8 cellular contexts compared by ENCODE assay signal in the genomic region with DNA sequence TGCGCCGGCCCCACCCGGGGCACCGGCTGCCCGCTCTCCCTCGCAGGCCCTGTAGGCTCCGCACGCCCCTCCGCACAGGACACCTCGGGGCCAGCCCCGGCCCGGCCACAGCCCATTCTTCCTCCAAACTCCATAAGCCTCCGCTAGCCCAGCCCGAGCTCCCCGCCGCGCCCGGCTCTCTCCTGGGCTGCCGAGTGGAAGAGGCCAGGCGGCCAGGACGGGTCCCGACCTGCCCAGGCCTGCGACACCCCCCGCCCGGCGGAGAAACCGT. TPM values are rescaled to one million over a fixed set of nuclear protein-coding genes. Genes with fewer than 3 reads are reported as not detected.
DNase-seq lines count a peak whose midpoint lies in the region; ATAC-seq and TF ChIP-seq lines count a peak whose summit lies in the region.

No MANE protein-coding gene starts in this region.

- ATAC-seq in GM18873 (IDR thresholded peaks at IDR 0.05; ENCODE audit: low FRiP score, unreplicated experiment) (peak; percentile 34), HG03103 (IDR thresholded peaks at IDR 0.05; ENCODE audit: low read depth, unreplicated experiment) (peak; percentile 29)

- peak overlapping the region; percentile 82 for H3K4me3 ChIP-seq in AG10803 (ENCODE audit: low read length)
- H3K4me3 ChIP-seq in breast epithelium, result peak overlapping the region; percentile 91 to 99 (median 98)
- H3K4me3 ChIP-seq in kidney epithelial cell (ENCODE audit: low read depth, low read length), result peak overlapping the region; percentile 82

- H3K36me3 ChIP-seq in breast epithelium (no peaks in the 10 kb centered on the region), kidney epithelial cell (ENCODE audit: control insufficient read depth, insufficient read depth, low read length) (no peaks in the 10 kb centered on the region)

- H3K27me3 ChIP-seq in breast epithelium, result no peaks in the 10 kb centered on the region
- no peaks in the 10 kb centered on the region for H3K27me3 ChIP-seq in kidney epithelial cell (ENCODE audit: control insufficient read depth, insufficient read depth, low read length)

- TF ChIP-seq POLR2A in breast epithelium (IDR thresholded peaks at IDR 0.05), result no peak

- peak overlapping the region; percentile 96 to 98 for H3K27ac ChIP-seq in breast epithelium

- DNase-seq in AG10803 (ENCODE audit: low read depth) (peak; percentile 13), SHP77 treated with DMSO at 0.1 percent for 48 hours (lab: John Stamatoyannopoulos, UW) (peak; percentile 77), breast epithelium (ENCODE audit: low spot score in 2 of 2) (no peak), kidney epithelial cell (ENCODE audit: low read depth) (no peak), HCEC 1CT (no peak)
- peak; percentile 1 to 22 for DNase-seq in stimulated activated CD8-positive, alpha-beta memory T cell treated with anti-CD3 and anti-CD28 coated beads, Interleukin-15, amount 100 ng/mL, for 4 hours (ENCODE audit: low read depth in 2 of 2)

- intact Hi-C loops in breast epithelium (cut with DNase I; ENCODE audit: low total_unique reads), result loop anchor here (10.0 kb wide), 1 partner anchor 1280 kb away; a partner anchor contains a TSS

- H3K4me1 ChIP-seq in breast epithelium, result peaks cover 0 to 8% of the 10 kb centered on the region in 2 donors

- no peak for TF ChIP-seq CTCF in AG10803 (conservative IDR thresholded peaks at IDR 0.05; ENCODE audit: low read length)
- TF ChIP-seq CTCF in breast epithelium (IDR thresholded peaks at IDR 0.05), result no peak
- no peak for TF ChIP-seq CTCF in kidney epithelial cell (IDR thresholded peaks at IDR 0.05; ENCODE audit: insufficient read depth, low read length, poor library complexity, severe bottlenecking)

- no peaks in the 10 kb centered on the region for H3K9me3 ChIP-seq in breast epithelium

RNA-seq across cellular contexts. Expression of a gene that starts 0.4 kb away (rescaled TPM):
- 100 to 1,000 TPM; 118 to 229 (median 174) TPM for total RNA-seq in breast epithelium
- 79.3 and 95.1 TPM in 2 replicates for total RNA-seq in kidney epithelial cell

RNA-seq across cellular contexts. Expression of a gene that starts 2.1 kb away (rescaled TPM):
- total RNA-seq in breast epithelium, result 10 to 100 TPM; 54.6 to 76.2 (median 68.8) TPM
- 31.8 and 53.0 TPM in 2 replicates for total RNA-seq in kidney epithelial cell

Comparison
In these comparisons a context has a peak if more than half of its experiments do, and no peak if none do; other contexts are left out.
1. DNase-seq: peak in AG10803 (single experiment), SHP77 treated with DMSO at 0.1 percent for 48 hours (single experiment) and stimulated activated CD8-positive, alpha-beta memory T cell treated with anti-CD3 and anti-CD28 coated beads, Interleukin-15, amount 100 ng/mL, for 4 hours (2 of 2); none in breast epithelium (0 of 2), kidney epithelial cell (single experiment) and HCEC 1CT (single experiment).
2. Peak in every context shown above with its lines, with median percentiles within 50 percentile points of each other: H3K4me3 ChIP-seq.